ENCODE assay signal across 13 cellular contexts in genomic region chrX:115018040-115018647, GRCh38. TPM values are rescaled to one million over a fixed set of nuclear protein-coding genes. Genes with fewer than 3 reads are reported as not detected.
A peak's percentile ranks its signal among the peaks of the same experiment; 100 is the strongest.
DNase-seq lines count a peak whose midpoint lies in the region; ATAC-seq, FAIRE-seq and TF ChIP-seq lines count a peak whose summit lies in the region.
"Had no signal": no experiment of that assay in that cellular context is flagged by ENCODE, and none has a peak within 500 bp of the region (broad histone marks: within the 10 kb centered on the region; RNA-seq: fewer than 3 reads in every experiment).

No MANE protein-coding gene starts in this region.

- no peak for ATAC-seq in A549
- ATAC-seq in CD8-positive, alpha-beta T cell, result no peak
- ATAC-seq: stimulated activated naive B cell treated with anti-CD40 and anti-IgM and Interleukin-4, amounts not matched to agents 10 μg/mL and 1 μg/mL and 100 μg/mL, for 72 hours had no signal

- TF ChIP-seq EP300 in A549 (IDR thresholded peaks at IDR 0.05), result no peak

- no peak overlapping the region for H3K27ac Mint-ChIP-seq in CD8-positive, alpha-beta T cell
- H3K27ac Mint-ChIP-seq: activated T-helper 1 cell treated with anti-CD3 and anti-CD28 coated beads, Interleukin-12 subunit alpha, Interleukin-12 subunit beta, Interleukin-2, Interleukin-4 antibody, amounts not matched to agents 30 ng/mL and 10 ng/mL and 1 ng/mL, durations not matched to agents 14 hours and 24 hours and 36 hours; stimulated activated naive B cell treated with anti-CD40 and anti-IgM and Interleukin-4, amounts not matched to agents 10 μg/mL and 1 μg/mL and 100 μg/mL, for 72 hours had no signal

- 49% methylated on average over 6 of the region's 6 CpGs for WGBS in A549 (ENCODE audit: missing lambda C conversion rate)

- no peaks in the 10 kb centered on the region for H3K9me3 ChIP-seq in A549
- H3K9me3 ChIP-seq in CD8-positive, alpha-beta T cell (ENCODE audit: low read length), result no peaks in the 10 kb centered on the region

- no peaks in the 10 kb centered on the region for H3K9me3 Mint-ChIP-seq in CD8-positive, alpha-beta T cell
- H3K9me3 Mint-ChIP-seq: activated T-helper 1 cell treated with anti-CD3 and anti-CD28 coated beads, Interleukin-12 subunit alpha, Interleukin-12 subunit beta, Interleukin-2, Interleukin-4 antibody, amounts not matched to agents 30 ng/mL and 10 ng/mL and 1 ng/mL, durations not matched to agents 14 hours and 24 hours and 36 hours; stimulated activated naive B cell treated with anti-CD40 and anti-IgM and Interleukin-4, amounts not matched to agents 10 μg/mL and 1 μg/mL and 100 μg/mL, for 72 hours had no signal

- H3K4me3 Mint-ChIP-seq in CD8-positive, alpha-beta T cell, result no peak overlapping the region
- H3K4me3 Mint-ChIP-seq: activated T-helper 1 cell treated with anti-CD3 and anti-CD28 coated beads, Interleukin-12 subunit alpha, Interleukin-12 subunit beta, Interleukin-2, Interleukin-4 antibody, amounts not matched to agents 30 ng/mL and 10 ng/mL and 1 ng/mL, durations not matched to agents 14 hours and 24 hours and 36 hours; stimulated activated naive B cell treated with anti-CD40 and anti-IgM and Interleukin-4, amounts not matched to agents 10 μg/mL and 1 μg/mL and 100 μg/mL, for 72 hours had no signal

- POLR2A ChIA-PET in A549 (lab: Yijun Ruan, JAX), result no interaction called here
- POLR2A ChIA-PET in CD8-positive, alpha-beta T cell (lab: Charles Lee), result no interaction called here

- no peak; a peak in 1 of 5 replicates for TF ChIP-seq RAD21 in A549 (conservative IDR thresholded peaks at IDR 0.05 in 1 of 2, IDR thresholded peaks at IDR 0.05 in 1 of 2)

- no peak for FAIRE-seq in A549 (lab: Jason Lieb, UNC)

- no peak overlapping the region for H3K4me2 ChIP-seq in A549

- H3K4me1 Mint-ChIP-seq in CD8-positive, alpha-beta T cell (ENCODE audit: low read depth), result no peaks in the 10 kb centered on the region
- H3K4me1 Mint-ChIP-seq: stimulated activated naive B cell treated with anti-CD40 and anti-IgM and Interleukin-4, amounts not matched to agents 10 μg/mL and 1 μg/mL and 100 μg/mL, for 72 hours had no signal

- no peaks in the 10 kb centered on the region for H3K36me3 ChIP-seq in CD8-positive, alpha-beta T cell (ENCODE audit: insufficient read depth, low read length)

- H3K27me3 ChIP-seq in CD8-positive, alpha-beta T cell (ENCODE audit: insufficient read depth, low read length), result no peaks in the 10 kb centered on the region

- H3K36me3 Mint-ChIP-seq in CD8-positive, alpha-beta T cell, result no peaks in the 10 kb centered on the region
- H3K36me3 Mint-ChIP-seq: stimulated activated naive B cell treated with anti-CD40 and anti-IgM and Interleukin-4, amounts not matched to agents 10 μg/mL and 1 μg/mL and 100 μg/mL, for 72 hours had no signal

- peak; percentile 26; the same call in 1 of the 3 replicates for TF ChIP-seq CTCF in A549 (IDR thresholded peaks at IDR 0.05)
- peak; percentile 8; the same call in 1 of the 2 replicates for TF ChIP-seq CTCF in GM12875 (IDR thresholded peaks at IDR 0.05; ENCODE audit: borderline replicate concordance, insufficient read depth, low read depth, low read length)
- peak; percentile 33 for TF ChIP-seq CTCF in fibroblast of mammary gland (conservative IDR thresholded peaks at IDR 0.05; ENCODE audit: control insufficient read depth, insufficient read depth, low read depth, low read length)
- TF ChIP-seq CTCF in CD8-positive, alpha-beta T cell (IDR thresholded peaks at IDR 0.05), result no peak

- CTCF ChIA-PET in A549 (lab: Yijun Ruan, JAX), result interaction anchor here (1.0 kb wide), 2 partner anchors 11 to 47 kb away, joined by 3 read pairs; no protein-coding TSS in a partner anchor
- CTCF ChIA-PET in CD8-positive, alpha-beta T cell (lab: Charles Lee), result no interaction called here

- no peaks in the 10 kb centered on the region for H3K27me3 Mint-ChIP-seq in CD8-positive, alpha-beta T cell (ENCODE audit: low read depth)
- H3K27me3 Mint-ChIP-seq: stimulated activated naive B cell treated with anti-CD40 and anti-IgM and Interleukin-4, amounts not matched to agents 10 μg/mL and 1 μg/mL and 100 μg/mL, for 72 hours had no signal

- H3K4me1 ChIP-seq in A549, result no peaks in the 10 kb centered on the region
- H3K4me1 ChIP-seq in CD8-positive, alpha-beta T cell (ENCODE audit: insufficient read depth, low read length), result no peaks in the 10 kb centered on the region

- intact Hi-C loops in CD8-positive, alpha-beta T cell (cut with DNase I, micrococcal nuclease), result no loop called here

- no peak overlapping the region for H3K27ac ChIP-seq in A549
- no peak overlapping the region for H3K27ac ChIP-seq in CD8-positive, alpha-beta T cell (ENCODE audit: low read depth, low read length)
- H3K27ac ChIP-seq: HL-60, VCaP had no signal

- no peak for TF ChIP-seq POLR2A in A549 (IDR thresholded peaks at IDR 0.05; ENCODE audit: low read length)

- DNase-seq in A549 (ENCODE audit: low read depth in 1 of 2, low spot score in 1 of 2), result no peak
- peak; percentile 38 for DNase-seq in RPMI8226
- DNase-seq in fibroblast of mammary gland (ENCODE audit: low read depth), result peak; percentile 27
- no peak for DNase-seq in CD8-positive, alpha-beta T cell
- no peak for DNase-seq in epidermal melanocyte (ENCODE audit: insufficient read length, low spot score)
- DNase-seq in midbrain (lab: John Stamatoyannopoulos, UW), result no peak
- DNase-seq in activated naive CD4-positive, alpha-beta T cell (lab: John Stamatoyannopoulos, UW), result no peak
- DNase-seq: NCI-H1436; stimulated activated naive B cell treated with anti-CD40 and anti-IgM and Interleukin-4, amounts not matched to agents 10 μg/mL and 1 μg/mL and 100 μg/mL, for 72 hours had no signal

- no peak overlapping the region for H3K4me3 ChIP-seq in A549
- no peak overlapping the region for H3K4me3 ChIP-seq in GM12875 (ENCODE audit: low read depth, low read length)
- no peak overlapping the region for H3K4me3 ChIP-seq in fibroblast of mammary gland (ENCODE audit: control insufficient read depth, low read depth, low read length)
- H3K4me3 ChIP-seq in CD8-positive, alpha-beta T cell (ENCODE audit: low read depth, low read length), result no peak overlapping the region

TF ChIP-seq in A549, 52 proteins besides CTCF, POLR2A, EP300 and RAD21:
- TF ChIP-seq FOSL2 (IDR thresholded peaks at IDR 0.05) (no peak), FOSL2 (CRISPR knock-in tag; IDR thresholded peaks at IDR 0.05) (no peak), ZC3H11A (IDR thresholded peaks at IDR 0.05) (no peak), GATA3 (IDR thresholded peaks at IDR 0.05; ENCODE audit: borderline replicate concordance) (no peak), HEYL (CRISPR knock-in tag; IDR thresholded peaks at IDR 0.05) (no peak), REST (IDR thresholded peaks at IDR 0.05) (no peak), CHD4 (IDR thresholded peaks at IDR 0.05; ENCODE audit: borderline replicate concordance) (no peak), ESRRA (IDR thresholded peaks at IDR 0.05; ENCODE audit: borderline replicate concordance, low read length) (no peak), SMC3 (IDR thresholded peaks at IDR 0.05) (no peak), MYC (IDR thresholded peaks at IDR 0.05; ENCODE audit: borderline replicate concordance, low read length) (no peak), JUNB (IDR thresholded peaks at IDR 0.05) (no peak), HOXA7 (CRISPR knock-in tag; IDR thresholded peaks at IDR 0.05) (no peak), SREBF2 (IDR thresholded peaks at IDR 0.05) (no peak)
- TF ChIP-seq, protein P1, sequence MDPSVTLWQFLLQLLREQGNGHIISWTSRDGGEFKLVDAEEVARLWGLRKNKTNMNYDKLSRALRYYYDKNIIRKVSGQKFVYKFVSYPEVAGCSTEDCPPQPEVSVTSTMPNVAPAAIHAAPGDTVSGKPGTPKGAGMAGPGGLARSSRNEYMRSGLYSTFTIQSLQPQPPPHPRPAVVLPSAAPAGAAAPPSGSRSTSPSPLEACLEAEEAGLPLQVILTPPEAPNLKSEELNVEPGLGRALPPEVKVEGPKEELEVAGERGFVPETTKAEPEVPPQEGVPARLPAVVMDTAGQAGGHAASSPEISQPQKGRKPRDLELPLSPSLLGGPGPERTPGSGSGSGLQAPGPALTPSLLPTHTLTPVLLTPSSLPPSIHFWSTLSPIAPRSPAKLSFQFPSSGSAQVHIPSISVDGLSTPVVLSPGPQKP (IDR thresholded peaks at IDR 0.05; ENCODE audit: low read depth, low read length), result no peak

RNA-seq across cellular contexts. Expression of gene IL13RA2, which starts 0.7 kb away (rescaled TPM):
- polyA plus RNA-seq in A549 (2011; rRNA removed), result not detected in 2 replicates
- not detected in 2 replicates for polyA plus RNA-seq in A549 (2012; cell fraction: cytosol; rRNA removed)
- not detected in 2 replicates for polyA plus RNA-seq in A549 (2012; cell fraction: nucleus; rRNA removed)
- polyA plus RNA-seq in A549 (2017; fragmentation: RNase III; extraction: RNeasy Plus Mini Kit Qiagen cat#74134 plus additional on column Dnase treatment), result not detected in 3 replicates
- not detected in 2 replicates for polyA minus RNA-seq in A549 (2011; rRNA and poly(A)+ RNA removed)
- total RNA-seq in CD8-positive, alpha-beta T cell, result not detected
- total RNA-seq: activated T-helper 1 cell treated with anti-CD3 and anti-CD28 coated beads, Interleukin-12 subunit alpha, Interleukin-12 subunit beta, Interleukin-2, Interleukin-4 antibody, amounts not matched to agents 30 ng/mL and 10 ng/mL and 1 ng/mL, durations not matched to agents 14 hours and 24 hours and 36 hours had no signal

Comparison
In these comparisons a context has a peak if more than half of its experiments do, and no peak if none do; other contexts are left out.
1. DNase-seq: peak in RPMI8226 (single experiment) and fibroblast of mammary gland (single experiment); none in A549 (0 of 2), CD8-positive, alpha-beta T cell (0 of 7), epidermal melanocyte (single experiment), midbrain (single experiment) and activated naive CD4-positive, alpha-beta T cell (0 of 4).